Comparison of ENCODE assay signal across 8 cellular contexts in the genomic region with DNA sequence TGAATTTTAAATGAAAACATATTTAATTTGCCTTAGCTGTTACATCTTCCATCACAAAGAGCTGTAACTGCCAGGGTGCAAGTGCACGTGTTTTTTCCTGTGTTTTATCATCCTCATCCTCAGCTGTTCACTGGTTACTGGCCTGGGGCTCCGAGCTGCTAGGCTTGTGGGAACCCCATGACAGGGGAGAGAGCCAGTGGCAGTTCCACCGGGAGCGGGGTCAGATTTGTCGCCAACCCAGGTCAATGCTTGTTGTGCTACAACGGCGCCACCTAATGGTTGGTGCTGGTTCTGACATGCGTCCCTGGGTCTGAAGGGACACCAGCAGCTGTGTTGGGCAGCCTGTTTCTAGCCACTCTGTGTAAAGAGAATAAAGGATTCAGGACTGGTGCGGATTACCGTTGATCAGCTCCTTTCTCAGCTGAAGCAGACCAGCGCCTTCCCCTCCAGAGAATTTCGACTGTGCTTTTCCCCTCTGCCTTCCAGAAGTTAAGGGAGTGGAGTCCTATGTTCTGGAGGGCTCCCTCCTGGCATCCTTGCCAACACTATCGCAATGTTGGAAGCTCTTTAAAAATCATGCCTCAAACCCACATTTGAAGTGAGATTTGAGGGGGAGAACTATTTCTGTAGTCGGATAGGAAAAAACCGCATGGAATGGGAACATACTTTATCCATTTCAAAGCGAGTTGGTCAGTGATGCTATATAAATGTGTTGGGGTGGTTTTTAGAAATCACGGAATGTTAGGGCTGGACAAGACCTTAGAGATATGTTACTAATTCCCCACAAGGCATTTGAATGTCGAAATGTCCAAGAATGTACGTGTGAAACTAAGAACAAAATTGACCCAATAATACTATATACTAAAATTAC. TPM values are rescaled to one million over a fixed set of nuclear protein-coding genes. Genes with fewer than 3 reads are reported as not detected.
DNase-seq lines count a peak whose midpoint lies in the region; ATAC-seq and TF ChIP-seq lines count a peak whose summit lies in the region.

No MANE protein-coding gene starts in this region.

- no peak overlapping the region for H3K9ac ChIP-seq in smooth muscle cell (ENCODE audit: low read depth)

- no peaks in the 10 kb centered on the region for H3F3A ChIP-seq in smooth muscle cell (ENCODE audit: low read depth)

- peak; percentile 87 for TF ChIP-seq CTCF in astrocyte of the cerebellum (IDR thresholded peaks at IDR 0.05; ENCODE audit: low read depth, low read length, missing control alignments)
- TF ChIP-seq CTCF in smooth muscle cell (IDR thresholded peaks at IDR 0.05; ENCODE audit: borderline replicate concordance, insufficient read depth, poor library complexity, severe bottlenecking), result peak; percentile 85

- no peaks in the 10 kb centered on the region for H3K36me3 ChIP-seq in smooth muscle cell (ENCODE audit: low read depth)

- H3K27me3 ChIP-seq in smooth muscle cell (ENCODE audit: low read depth), result no peaks in the 10 kb centered on the region

- in situ Hi-C loops in astrocyte of the cerebellum (cut with HindIII; ENCODE audit: low sequenced_read_pairs), result loop anchor here (5.0 kb wide), 1 partner anchor 100 kb away; no protein-coding TSS in a partner anchor

- H3K9me3 ChIP-seq in smooth muscle cell (replicated peaks; ENCODE audit: low read depth), result no peaks in the 10 kb centered on the region

- ATAC-seq in HG02852 (IDR thresholded peaks at IDR 0.05; ENCODE audit: unreplicated experiment), result peak; percentile 83

- DNase-seq in NCI-H1436 (lab: John Stamatoyannopoulos, UW) (peak; percentile 66), NCI-H1436 treated with DMSO at 0.1 percent for 48 hours (lab: John Stamatoyannopoulos, UW) (no peak), NCI-H2029 (lab: John Stamatoyannopoulos, UW) (peak; percentile 45), T1000 (lab: John Stamatoyannopoulos, UW) (peak; percentile 70), astrocyte of the cerebellum (ENCODE audit: low read depth) (peak; percentile 60), iPS DF 19.7 (ENCODE audit: low read depth, low spot score) (peak; percentile 67), smooth muscle cell (lab: John Stamatoyannopoulos, UW; ENCODE audit: unreplicated experiment) (peak; percentile 74)

- WGBS in smooth muscle cell (ENCODE audit: low lambda C conversion rate), result 26% methylated on average over 19 of the region's 19 CpGs

- H3K4me3 ChIP-seq in astrocyte of the cerebellum (ENCODE audit: low read depth, low read length) (no peak overlapping the region), smooth muscle cell (no peak overlapping the region)

- no peak overlapping the region for H3K27ac ChIP-seq in smooth muscle cell (ENCODE audit: low read depth)

- no peaks in the 10 kb centered on the region for H3K79me2 ChIP-seq in smooth muscle cell (ENCODE audit: low read depth)

- no peaks in the 10 kb centered on the region for H3K4me1 ChIP-seq in smooth muscle cell (ENCODE audit: low read depth)

- no peaks in the 10 kb centered on the region for H4K20me1 ChIP-seq in smooth muscle cell (ENCODE audit: low read depth)

- no peak overlapping the region for H2AFZ ChIP-seq in smooth muscle cell (ENCODE audit: low read depth)

- H3K4me2 ChIP-seq in smooth muscle cell, result peak overlapping the region; percentile 81

RNA-seq across cellular contexts. Expression of a gene that starts 32.1 kb away (rescaled TPM):
- 1.4 and 5.1 TPM in 2 replicates for total RNA-seq in smooth muscle cell
- 0.15 and 2.0 TPM in 2 replicates for polyA plus RNA-seq in smooth muscle cell

RNA-seq across cellular contexts. Expression of a gene that starts 52.7 kb away (rescaled TPM):
- total RNA-seq in smooth muscle cell, result 0.09 TPM in 1 of 2 replicates, not detected in the other
- not detected in 2 replicates for polyA plus RNA-seq in smooth muscle cell
